In genomic region chr5:149777382-149777781, GRCh38 we compare ENCODE assay signal across 1 cellular context.
TF ChIP-seq lines count a peak whose summit lies in the region.

No MANE protein-coding gene starts in this region.

TF ChIP-seq in GM23338, 12 proteins besides CTCF, POLR2A, EP300 and RAD21:
- TF ChIP-seq ZNF462 (CRISPR knock-in tag; IDR thresholded peaks at IDR 0.05) (no peak), NANOG (IDR thresholded peaks at IDR 0.05; ENCODE audit: borderline replicate concordance) (no peak), CREB1 (CRISPR knock-in tag; IDR thresholded peaks at IDR 0.05; ENCODE audit: low read depth) (no peak), EZH2phosphoT487 (IDR thresholded peaks at IDR 0.05; ENCODE audit: unreplicated experiment) (no peak), ZNF331 (CRISPR knock-in tag; IDR thresholded peaks at IDR 0.05; ENCODE audit: low read depth) (no peak), POLR2AphosphoS5 (IDR thresholded peaks at IDR 0.05; ENCODE audit: low read depth) (no peak), STAT1 (IDR thresholded peaks at IDR 0.05; ENCODE audit: unreplicated experiment) (no peak)
TF ChIP-seq in GM23338: peak in this region for 0.
